In the genomic region with DNA sequence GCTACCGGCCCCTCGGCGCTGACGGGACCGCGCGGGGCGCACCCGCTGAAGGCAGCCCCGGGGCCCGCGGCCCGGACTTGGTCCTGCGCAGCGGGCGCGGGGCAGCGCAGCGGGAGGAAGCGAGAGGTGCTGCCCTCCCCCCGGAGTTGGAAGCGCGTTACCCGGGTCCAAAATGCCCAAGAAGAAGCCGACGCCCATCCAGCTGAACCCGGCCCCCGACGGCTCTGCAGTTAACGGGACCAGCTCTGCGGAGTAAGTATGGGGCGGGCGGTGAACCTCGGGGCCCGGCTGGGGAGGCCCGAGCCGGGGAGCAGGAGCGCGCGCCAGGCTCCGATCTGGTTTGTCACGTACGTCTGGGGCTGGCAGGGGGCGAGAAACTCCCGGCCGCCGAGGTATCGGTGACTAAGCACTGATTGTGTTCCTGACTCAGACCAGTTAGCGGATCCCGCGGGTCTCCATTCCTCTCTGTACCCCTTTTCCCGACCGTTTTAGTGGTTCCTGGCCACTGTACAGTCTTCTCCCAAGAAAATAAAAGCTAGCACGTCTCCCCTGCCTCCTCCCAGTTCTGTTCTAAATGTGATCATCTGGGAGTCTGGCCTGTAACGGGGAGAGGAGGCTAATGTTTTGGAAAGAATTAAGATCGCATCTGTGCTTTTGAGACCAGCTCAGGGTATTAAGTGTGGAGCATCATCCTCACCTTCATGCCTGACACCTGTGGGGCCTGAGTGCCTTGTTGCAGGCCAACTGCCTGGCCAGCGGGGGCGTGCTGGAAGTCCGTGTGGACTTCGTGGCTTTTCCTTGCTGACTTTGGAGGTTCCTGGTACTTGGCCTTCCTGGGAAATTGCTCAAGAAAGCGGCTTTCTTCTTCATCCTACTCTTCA, we compare ENCODE assay signal across 8 cellular contexts. TPM values are rescaled to one million over a fixed set of nuclear protein-coding genes. Genes with fewer than 3 reads are reported as not detected.
DNase-seq lines count a peak whose midpoint lies in the region; ATAC-seq, FAIRE-seq and TF ChIP-seq lines count a peak whose summit lies in the region.

No MANE protein-coding gene starts in this region.

- H2AFZ ChIP-seq in neuron (ENCODE audit: low read depth, low read length): peak overlapping the region; percentile 37

- H3K27ac ChIP-seq in stomach smooth muscle (ENCODE audit: low read length): peak overlapping the region; percentile 64

- peaks cover 10% of the 10 kb centered on the region for H3K4me1 ChIP-seq in neuron (ENCODE audit: insufficient read depth, low read length)
- H3K4me1 ChIP-seq in stomach smooth muscle (ENCODE audit: control insufficient read depth, insufficient read depth, low read length): peaks cover 14% of the 10 kb centered on the region

- peak overlapping the region; percentile 77 for H3K4me3 ChIP-seq in fibroblast of the aortic adventitia (ENCODE audit: low read depth, low read length)
- H3K4me3 ChIP-seq in neuron (ENCODE audit: low read length): peak overlapping the region; percentile 53
- peak overlapping the region; percentile 83 to 90 for H3K4me3 ChIP-seq in stomach smooth muscle (ENCODE audit: low read length in 2 of 2)

- peak; percentile 55 for TF ChIP-seq CTCF in fibroblast of the aortic adventitia (IDR thresholded peaks at IDR 0.05; ENCODE audit: insufficient read depth, low read length)

- DNase-seq in NCI-H2227 (lab: John Stamatoyannopoulos, UW; ENCODE audit: unreplicated experiment) (peak; percentile 31), NCI-H2227 treated with DMSO at 0.1 percent for 48 hours (lab: John Stamatoyannopoulos, UW) (no peak), RCC 7860 (ENCODE audit: low spot score) (peak; percentile 63), fibroblast of the aortic adventitia (ENCODE audit: low read depth) (peak; percentile 63)
- peak; percentile 59 for DNase-seq in activated effector memory CD4-positive, alpha-beta T cell treated with Interleukin-2 at 50 U/mL for 16 hours

- no peaks in the 10 kb centered on the region for H3K36me3 ChIP-seq in neuron (ENCODE audit: insufficient read depth, low read length)
- H3K36me3 ChIP-seq in stomach smooth muscle (ENCODE audit: control insufficient read depth in 2 of 2, insufficient read depth in 2 of 2, low read length in 2 of 2): no peaks in the 10 kb centered on the region

- H3K9ac ChIP-seq in stomach smooth muscle (ENCODE audit: low read length in 2 of 2): peak overlapping the region; percentile 78 to 88

- no peak for FAIRE-seq in RCC 7860 (lab: Jason Lieb, UNC)

- peak; percentile 22 for ATAC-seq in HG03045 (IDR thresholded peaks at IDR 0.05; ENCODE audit: unreplicated experiment)

- H3K27me3 ChIP-seq in neuron (ENCODE audit: insufficient read depth, low read length) (no peaks in the 10 kb centered on the region), stomach smooth muscle (ENCODE audit: control insufficient read depth in 1 of 2, insufficient read depth in 2 of 2, low read length in 2 of 2) (no peaks in the 10 kb centered on the region)

- no peaks in the 10 kb centered on the region for H3K9me3 ChIP-seq in neuron (ENCODE audit: low read length)
- no peaks in the 10 kb centered on the region for H3K9me3 ChIP-seq in stomach smooth muscle (ENCODE audit: control insufficient read depth in 2 of 2, low read length in 2 of 2)

RNA-seq across cellular contexts. Expression of a gene that starts 0.7 kb away (rescaled TPM):
- 23.4 and 52.2 TPM in 2 replicates for total RNA-seq in fibroblast of the aortic adventitia (ENCODE audit: low replicate concordance)

RNA-seq across cellular contexts. Expression of a gene that starts 30.9 kb away (rescaled TPM):
- 7.0 and 21.5 TPM in 2 replicates for total RNA-seq in fibroblast of the aortic adventitia (ENCODE audit: low replicate concordance)
